ENCODE assay signal across 8 cellular contexts in genomic region chr2:161946489-161947107, GRCh38.
A peak's percentile ranks its signal among the peaks of the same experiment; 100 is the strongest.
DNase-seq lines count a peak whose midpoint lies in the region; ATAC-seq and TF ChIP-seq lines count a peak whose summit lies in the region.

No MANE protein-coding gene starts in this region.

- DNase-seq in heart left ventricle (no peak), right atrium auricular region (ENCODE audit: low spot score) (no peak), NCI-H146 treated with DMSO at 0.1 percent for 48 hours (lab: John Stamatoyannopoulos, UW; ENCODE audit: unreplicated experiment) (peak; percentile 12), MCF 10A (ENCODE audit: unreplicated experiment) (peak; percentile 40), mesothelial cell of epicardium (ENCODE audit: low spot score in 2 of 2, unreplicated experiment in 2 of 2) (no peak), NCI-H187 treated with DMSO at 0.1 percent for 48 hours (lab: John Stamatoyannopoulos, UW) (no peak)
- DNase-seq in effector CD4-positive, alpha-beta T cell, result no peak

- H3K4me3 ChIP-seq in heart left ventricle (no peak overlapping the region), right atrium auricular region (no peak overlapping the region)

- POLR2A ChIA-PET in MCF 10A (lab: Yijun Ruan, JAX), result interaction anchor here (0.6 to 1.1 kb wide), 4 partner anchors 37 to 688 kb away, joined by 3 read pairs; no protein-coding TSS in a partner anchor

- H3K27me3 Mint-ChIP-seq in MCF 10A (ENCODE audit: insufficient read depth, unreplicated experiment) (peaks cover 71% of the 10 kb centered on the region), mesothelial cell of epicardium (ENCODE audit: low read depth) (peaks cover 47% of the 10 kb centered on the region)

- H3K4me1 Mint-ChIP-seq in MCF 10A (ENCODE audit: insufficient read depth, unreplicated experiment) (no peaks in the 10 kb centered on the region), mesothelial cell of epicardium (no peaks in the 10 kb centered on the region)

- CTCF ChIA-PET in MCF 10A (lab: Yijun Ruan, JAX), result interaction anchor here (0.5 to 5.2 kb wide), 39 partner anchors 8 to 728 kb away, joined by 3 to 99 read pairs (median 4); no protein-coding TSS in a partner anchor

- ATAC-seq in heart left ventricle (no peak), HG03354 (IDR thresholded peaks at IDR 0.05; ENCODE audit: poor library complexity, severe bottlenecking, unreplicated experiment) (no peak)

- H3K9me3 Mint-ChIP-seq in MCF 10A (ENCODE audit: unreplicated experiment), result no peaks in the 10 kb centered on the region
- no peaks in the 10 kb centered on the region for H3K9me3 Mint-ChIP-seq in mesothelial cell of epicardium

- H3K27me3 ChIP-seq in heart left ventricle (peaks cover 0 to 20% (median 0%) of the 10 kb centered on the region in 9 donors), right atrium auricular region (no peaks in the 10 kb centered on the region)

- intact Hi-C loops in heart left ventricle (cut with DNase I) (loop anchor here in 6 of 10 donors (5.0 to 10.0 kb wide), 4 partner anchors 359 to 702 kb away; no protein-coding TSS in a partner anchor), MCF 10A (cut with micrococcal nuclease) (loop anchor here (1.0 to 10.0 kb wide), 4 partner anchors 176 to 722 kb away; no protein-coding TSS in a partner anchor)

- no TSS peak for BruUV-seq in MCF 10A (replicated peaks; lab: Mats Ljungman, UMichigan)

- no peaks in the 10 kb centered on the region for H3K36me3 ChIP-seq in heart left ventricle
- no peaks in the 10 kb centered on the region for H3K36me3 ChIP-seq in right atrium auricular region

- 11 to 23% (median 17%) methylated on average over 3 of the region's 3 CpGs for WGBS in heart left ventricle, 4 donors

- H3K36me3 Mint-ChIP-seq in MCF 10A (ENCODE audit: insufficient read depth, unreplicated experiment), result no peaks in the 10 kb centered on the region
- H3K36me3 Mint-ChIP-seq in mesothelial cell of epicardium, result no peaks in the 10 kb centered on the region

- no peak overlapping the region for H3K27ac ChIP-seq in heart left ventricle
- H3K27ac ChIP-seq in right atrium auricular region, result no peak overlapping the region

- H3K4me3 Mint-ChIP-seq in MCF 10A (ENCODE audit: unreplicated experiment), result no peak overlapping the region
- no peak overlapping the region for H3K4me3 Mint-ChIP-seq in mesothelial cell of epicardium

- no peak for TF ChIP-seq POLR2A in heart left ventricle (IDR thresholded peaks at IDR 0.05)

- no peaks in the 10 kb centered on the region for H3K9me3 ChIP-seq in heart left ventricle
- no peaks in the 10 kb centered on the region for H3K9me3 ChIP-seq in right atrium auricular region

- TF ChIP-seq CTCF in heart left ventricle (IDR thresholded peaks at IDR 0.05) (peak in 11 of 12 donors; percentile 22 to 61 (median 45)), right atrium auricular region (IDR thresholded peaks at IDR 0.05) (peak in 1 of 2 donors; percentile 62), MCF 10A (IDR thresholded peaks at IDR 0.05; ENCODE audit: unreplicated experiment) (peak; percentile 71), mesothelial cell of epicardium (IDR thresholded peaks at IDR 0.05; ENCODE audit: unreplicated experiment) (peak; percentile 78)

- H3K4me1 ChIP-seq in heart left ventricle, result no peaks in the 10 kb centered on the region
- no peaks in the 10 kb centered on the region for H3K4me1 ChIP-seq in right atrium auricular region

- H3K27ac Mint-ChIP-seq in MCF 10A (ENCODE audit: low read depth, unreplicated experiment), result no peak overlapping the region
- no peak overlapping the region for H3K27ac Mint-ChIP-seq in mesothelial cell of epicardium

Comparison
In these comparisons a context has a peak if more than half of its experiments do, and no peak if none do; other contexts are left out.
1. DNase-seq: peak in NCI-H146 treated with DMSO at 0.1 percent for 48 hours (single experiment) and MCF 10A (single experiment); none in heart left ventricle (0 of 5), right atrium auricular region (single experiment), mesothelial cell of epicardium (0 of 2), NCI-H187 treated with DMSO at 0.1 percent for 48 hours (single experiment) and effector CD4-positive, alpha-beta T cell (single experiment).